17 cellular contexts compared by ENCODE assay signal in the genomic region with DNA sequence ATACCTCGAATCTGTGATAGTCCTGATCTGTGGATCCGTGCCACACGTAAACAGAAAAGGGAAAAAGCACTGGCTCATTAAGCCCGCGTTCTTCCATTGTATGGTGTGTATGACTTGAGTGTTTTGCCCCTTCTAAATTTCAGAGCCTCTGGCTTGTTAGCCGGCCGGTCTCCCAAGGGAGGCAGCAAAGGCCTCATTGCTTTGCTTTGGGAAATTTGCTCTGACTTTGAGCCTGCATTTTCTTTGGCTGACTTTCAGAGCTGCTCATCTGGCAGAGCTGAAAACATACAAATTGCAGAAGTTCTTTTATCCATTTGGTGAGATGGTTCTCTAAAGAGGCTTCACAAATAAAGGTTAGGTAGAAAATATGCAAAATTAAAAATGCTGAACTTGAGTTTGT.
DNase-seq lines count a peak whose midpoint lies in the region; ATAC-seq and TF ChIP-seq lines count a peak whose summit lies in the region.
"Had no signal": no experiment of that assay in that cellular context is flagged by ENCODE, and none has a peak within 500 bp of the region (broad histone marks: within the 10 kb centered on the region; RNA-seq: fewer than 3 reads in every experiment).

No MANE protein-coding gene starts in this region.

- peak; percentile 79 for ATAC-seq in right cardiac atrium
- no peak for ATAC-seq in PC-3
- ATAC-seq: activated naive CD4-positive, alpha-beta T cell treated with anti-CD3 and anti-CD28 coated beads, Interleukin-2, amount 50 U/mL, for 72 hours; left colon had no signal

- H4K91ac ChIP-seq in H9 (ENCODE audit: insufficient read length, low read depth, low read length), result no peak overlapping the region

- H3K23me2 ChIP-seq in H9 (ENCODE audit: insufficient read length, low read depth, low read length, poor library complexity, severe bottlenecking), result no peaks in the 10 kb centered on the region

- no peak overlapping the region for H2AFZ ChIP-seq in H9 (ENCODE audit: low read length)
- H2AFZ ChIP-seq in PC-3 (ENCODE audit: low read length), result no peak overlapping the region

- peaks cover 3% of the 10 kb centered on the region for H3K79me1 ChIP-seq in H9 (ENCODE audit: insufficient read depth, low read depth, low read length, poor library complexity, severe bottlenecking)

- no peaks in the 10 kb centered on the region for H3F3A ChIP-seq in PC-3 (ENCODE audit: low read length, unreplicated experiment)

- H3K9ac ChIP-seq in H9 (ENCODE audit: extremely low read depth, insufficient read length, low read length) (no peak overlapping the region), PC-3 (ENCODE audit: low read length) (no peak overlapping the region)

- H3K4me3 ChIP-seq in right cardiac atrium (ENCODE audit: low read length), result no peak overlapping the region
- H3K4me3 ChIP-seq in sigmoid colon, result no peak overlapping the region
- H3K4me3 ChIP-seq in breast epithelium, result no peak overlapping the region
- no peak overlapping the region for H3K4me3 ChIP-seq in PC-3 (ENCODE audit: low read length)
- H3K4me3 ChIP-seq: smooth muscle cell had no signal

- DNase-seq in H9 (no peak), brain pericyte (ENCODE audit: low read depth, low spot score) (peak; percentile 60), right cardiac atrium (peak; percentile 77 to 88 (median 84)), sigmoid colon (peak; percentile 70), breast epithelium (ENCODE audit: low spot score in 2 of 2) (no peak), PC-3 (no peak)
- no peak for DNase-seq in effector CD4-positive, alpha-beta T cell
- DNase-seq in stimulated activated CD4-positive, alpha-beta T cell treated with anti-CD3 and anti-CD28 coated beads, Interleukin-15, amount 100 ng/mL, for 24 hours, result no peak
- DNase-seq: activated CD4-positive, alpha-beta T cell treated with anti-CD3 and anti-CD28 coated beads, Interleukin-2, amount 10 ng/mL, durations not matched to agents 24 days and 14 days; activated T-cell treated with anti-CD3 and anti-CD28 coated beads, Interleukin-2, amount 50 U/mL, for 1 hour; left colon; NCI-H1092; T-helper 9 cell had no signal

- no peaks in the 10 kb centered on the region for H3K27me3 Mint-ChIP-seq in H9 (ENCODE audit: low read depth)
- H3K27me3 Mint-ChIP-seq: activated CD4-positive, alpha-beta T cell treated with anti-CD3 and anti-CD28 coated beads, Interleukin-2, amount 10 ng/mL, durations not matched to agents 24 days and 14 days; stimulated activated naive CD8-positive, alpha-beta T cell treated with anti-CD3 and anti-CD28 coated beads, Interleukin-15, Interleukin-2, amounts not matched to agents 100 ng/mL and 50 ng/mL, for 24 hours had no signal

- H4K20me1 ChIP-seq in H9 (ENCODE audit: control insufficient read depth, insufficient read depth, insufficient read length) (no peaks in the 10 kb centered on the region), PC-3 (ENCODE audit: low read length) (no peaks in the 10 kb centered on the region)

- no peak overlapping the region for H4K5ac ChIP-seq in H9 (ENCODE audit: insufficient read length, low read depth, low read length)

- H3K36me3 Mint-ChIP-seq in H9 (ENCODE audit: insufficient read depth in 1 of 3, low read depth in 3 of 3), result no peaks in the 10 kb centered on the region; a peak in 1 of 7 replicates

- WGBS in H9 (ENCODE audit: extremely low coverage, insufficient read length, low lambda C conversion rate), result no CpG with 5 or more reads among the region's 7 CpGs
- 38% methylated on average over 7 of the region's 7 CpGs for WGBS in right cardiac atrium
- 86 to 96% methylated on average over 7 of the region's 7 CpGs for WGBS in sigmoid colon, 2 donors

- intact Hi-C loops in right cardiac atrium (cut with DNase I) (no loop called here), sigmoid colon (cut with DNase I) (loop anchor here (10.0 kb wide), 1 partner anchor 123 kb away; a partner anchor contains a TSS), breast epithelium (cut with DNase I; ENCODE audit: low total_unique reads) (no loop called here), PC-3 (cut with micrococcal nuclease) (no loop called here)

- no peak overlapping the region for H2BK120ac ChIP-seq in H9 (ENCODE audit: low read depth, low read length, poor library complexity, severe bottlenecking)

- H3K9me3 ChIP-seq in H9 (ENCODE audit: control insufficient read depth, low read depth, low read length) (no peaks in the 10 kb centered on the region), right cardiac atrium (ENCODE audit: control insufficient read depth, low read length) (no peaks in the 10 kb centered on the region), sigmoid colon (peaks cover 0 to 2% (median 0%) of the 10 kb centered on the region in 4 donors), breast epithelium (no peaks in the 10 kb centered on the region), PC-3 (ENCODE audit: low read length) (no peaks in the 10 kb centered on the region)

- no peak overlapping the region for H2BK12ac ChIP-seq in H9 (ENCODE audit: insufficient read length, low read depth, low read length)

- peaks cover 16 to 19% of the 10 kb centered on the region in 2 experiments for H3K4me1 Mint-ChIP-seq in H9

- no peaks in the 10 kb centered on the region for H3K4me1 ChIP-seq in H9 (ENCODE audit: insufficient read depth, low read length)
- H3K4me1 ChIP-seq in right cardiac atrium (ENCODE audit: control insufficient read depth, insufficient read depth, low read length), result peaks cover 2% of the 10 kb centered on the region
- peaks cover 0 to 19% (median 5%) of the 10 kb centered on the region in 4 donors for H3K4me1 ChIP-seq in sigmoid colon
- no peaks in the 10 kb centered on the region for H3K4me1 ChIP-seq in breast epithelium
- H3K4me1 ChIP-seq in PC-3 (ENCODE audit: insufficient read depth, low read length), result peaks cover 19% of the 10 kb centered on the region

- H3K27ac Mint-ChIP-seq in H9, result peak overlapping the region in 2 of 3 experiments; percentile 45 to 63; a peak in 3 of 7 replicates
- H3K27ac Mint-ChIP-seq: activated CD4-positive, alpha-beta T cell treated with anti-CD3 and anti-CD28 coated beads, Interleukin-2, amount 10 ng/mL, durations not matched to agents 24 days and 14 days; activated naive CD4-positive, alpha-beta T cell treated with anti-CD3 and anti-CD28 coated beads, Interleukin-2, amount 50 U/mL, for 72 hours; stimulated activated naive CD8-positive, alpha-beta T cell treated with anti-CD3 and anti-CD28 coated beads, Interleukin-15, Interleukin-2, amounts not matched to agents 100 ng/mL and 50 ng/mL, for 24 hours had no signal

- no peak overlapping the region for H3K14ac ChIP-seq in H9 (ENCODE audit: insufficient read depth, low read length)

- peaks cover 3 to 4% of the 10 kb centered on the region in 2 experiments; a peak in 1 of 5 replicates for H3K9me3 Mint-ChIP-seq in H9
- H3K9me3 Mint-ChIP-seq: activated CD4-positive, alpha-beta T cell treated with anti-CD3 and anti-CD28 coated beads, Interleukin-2, amount 10 ng/mL, durations not matched to agents 24 days and 14 days; activated naive CD4-positive, alpha-beta T cell treated with anti-CD3 and anti-CD28 coated beads, Interleukin-2, amount 50 U/mL, for 72 hours had no signal

- TF ChIP-seq POLR2A in sigmoid colon (IDR thresholded peaks at IDR 0.05) (no peak), breast epithelium (IDR thresholded peaks at IDR 0.05) (no peak)

- H3K79me2 ChIP-seq in H9 (ENCODE audit: insufficient read depth, low read length) (no peaks in the 10 kb centered on the region), PC-3 (ENCODE audit: low read length) (peaks cover 23% of the 10 kb centered on the region)

- no peak overlapping the region for H3K27ac ChIP-seq in H9 (ENCODE audit: insufficient read length, low read depth, low read length)
- H3K27ac ChIP-seq in right cardiac atrium (ENCODE audit: low read length), result no peak overlapping the region
- no peak overlapping the region for H3K27ac ChIP-seq in sigmoid colon
- H3K27ac ChIP-seq in breast epithelium, result no peak overlapping the region
- no peak overlapping the region for H3K27ac ChIP-seq in PC-3 (ENCODE audit: low read length)
- H3K27ac ChIP-seq: C4-2B had no signal

- H2BK5ac ChIP-seq in H9 (ENCODE audit: insufficient read length, low read length), result no peak overlapping the region

- no peaks in the 10 kb centered on the region for H3K36me3 ChIP-seq in sigmoid colon
- no peaks in the 10 kb centered on the region for H3K36me3 ChIP-seq in breast epithelium
- H3K36me3 ChIP-seq in PC-3 (ENCODE audit: low read depth, low read length), result no peaks in the 10 kb centered on the region

- no peak for TF ChIP-seq CTCF in H9 (conservative IDR thresholded peaks at IDR 0.05)
- no peak for TF ChIP-seq CTCF in sigmoid colon (IDR thresholded peaks at IDR 0.05)
- no peak for TF ChIP-seq CTCF in breast epithelium (IDR thresholded peaks at IDR 0.05)
- no peak for TF ChIP-seq CTCF in PC-3 (conservative IDR thresholded peaks at IDR 0.05; ENCODE audit: low read depth, low read length)

- H3K18ac ChIP-seq in H9 (ENCODE audit: insufficient read length, low read depth, low read length), result no peak overlapping the region

- H3K56ac ChIP-seq in H9 (ENCODE audit: insufficient read length, low read depth, low read length), result no peak overlapping the region

- H2BK20ac ChIP-seq in H9 (ENCODE audit: low read depth, low read length, poor library complexity, severe bottlenecking), result no peak overlapping the region

- no peak overlapping the region; a peak in 1 of 5 replicates for H3K4me3 Mint-ChIP-seq in H9
- H3K4me3 Mint-ChIP-seq: activated CD4-positive, alpha-beta T cell treated with anti-CD3 and anti-CD28 coated beads, Interleukin-2, amount 10 ng/mL, durations not matched to agents 24 days and 14 days; stimulated activated naive CD8-positive, alpha-beta T cell treated with anti-CD3 and anti-CD28 coated beads, Interleukin-15, Interleukin-2, amounts not matched to agents 100 ng/mL and 50 ng/mL, for 24 hours had no signal

- H3K23ac ChIP-seq in H9 (ENCODE audit: insufficient read length, low read depth, low read length), result no peak overlapping the region

- no peak overlapping the region for H3T11ph ChIP-seq in H9 (ENCODE audit: low read length)

- no peak for TF ChIP-seq EP300 in sigmoid colon (IDR thresholded peaks at IDR 0.05)

- CTCF ChIA-PET in PC-3 (lab: Charles Lee), result no interaction called here

- H2AK5ac ChIP-seq in H9 (ENCODE audit: insufficient read length, low read length), result no peak overlapping the region

- no peak overlapping the region for H3K4me2 ChIP-seq in H9 (ENCODE audit: insufficient read depth, insufficient read length, low read length)
- no peak overlapping the region for H3K4me2 ChIP-seq in PC-3 (ENCODE audit: low read length)
- H3K4me2 ChIP-seq: smooth muscle cell had no signal

- no peak overlapping the region for H4K8ac ChIP-seq in H9 (replicated peaks; ENCODE audit: insufficient read length, low read depth, low read length)

- POLR2A ChIA-PET in PC-3 (lab: Charles Lee; ENCODE audit: unreplicated experiment), result no interaction called here

- no peaks in the 10 kb centered on the region for H3K27me3 ChIP-seq in H9 (ENCODE audit: insufficient read depth, low read length)
- no peaks in the 10 kb centered on the region for H3K27me3 ChIP-seq in right cardiac atrium (ENCODE audit: control insufficient read depth, insufficient read depth)
- no peaks in the 10 kb centered on the region for H3K27me3 ChIP-seq in sigmoid colon
- no peaks in the 10 kb centered on the region for H3K27me3 ChIP-seq in breast epithelium
- no peaks in the 10 kb centered on the region for H3K27me3 ChIP-seq in PC-3 (ENCODE audit: low read length)

- no peaks in the 10 kb centered on the region for H3K9me2 ChIP-seq in PC-3 (replicated peaks; ENCODE audit: low read length)

- no peak overlapping the region for H2BK15ac ChIP-seq in H9 (ENCODE audit: low read depth, low read length)

- no TSS peak for BruUV-seq in PC-3 (replicated peaks; lab: Mats Ljungman, UMichigan)

- H3K4ac ChIP-seq in H9 (ENCODE audit: low read depth, low read length), result no peak overlapping the region

Comparison
In these comparisons a context has a peak if more than half of its experiments do, and no peak if none do; other contexts are left out.
1. DNase-seq: peak in brain pericyte (single experiment), right cardiac atrium (3 of 3) and sigmoid colon (single experiment); none in H9 (single experiment), breast epithelium (0 of 2), effector CD4-positive, alpha-beta T cell (single experiment), PC-3 (single experiment) and stimulated activated CD4-positive, alpha-beta T cell treated with anti-CD3 and anti-CD28 coated beads, Interleukin-15, amount 100 ng/mL, for 24 hours (single experiment).